Comparison of ENCODE assay signal across 1 cellular context in the genomic region with DNA sequence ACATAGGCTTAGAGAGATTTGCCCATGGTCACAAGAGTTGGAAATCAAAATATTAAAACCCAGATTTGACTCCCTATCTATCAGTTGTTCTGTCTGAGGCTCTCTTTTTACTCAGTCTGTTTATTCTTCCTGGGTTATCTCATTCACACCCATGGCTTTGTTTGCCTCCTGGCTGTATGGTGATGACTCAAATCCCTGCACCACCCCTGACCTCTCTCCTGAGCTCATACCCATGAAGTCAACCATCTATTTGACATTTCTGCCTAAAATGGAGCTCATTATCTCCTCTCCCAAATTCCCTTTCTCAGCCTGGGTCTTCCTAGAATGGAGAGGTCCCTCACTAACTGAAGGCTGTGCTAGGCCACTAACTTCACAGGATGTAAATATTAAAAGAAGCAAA.
TF ChIP-seq lines count a peak whose summit lies in the region.

No MANE protein-coding gene starts in this region.

TF ChIP-seq in endothelial cell of umbilical vein, 7 proteins besides CTCF, POLR2A, EP300 and RAD21:
- TF ChIP-seq EZH2 (IDR thresholded peaks at IDR 0.05; ENCODE audit: borderline replicate concordance, low read depth, low read length, severe bottlenecking) = no peak
- TF ChIP-seq FOS (IDR thresholded peaks at IDR 0.05; ENCODE audit: borderline replicate concordance, insufficient read depth, low read length) = peak; percentile 25
- TF ChIP-seq POLR2AphosphoS5 (IDR thresholded peaks at IDR 0.05; ENCODE audit: insufficient read depth, low read depth, low read length) = no peak
- TF ChIP-seq MYC (IDR thresholded peaks at IDR 0.05; ENCODE audit: low read depth, low read length) = no peak
